Comparison of ENCODE assay signal across 21 cellular contexts in genomic region chr7:158472631-158473030, GRCh38.
"Had no signal": no experiment of that assay in that cellular context is flagged by ENCODE, and none has a peak within 500 bp of the region (broad histone marks: within the 10 kb centered on the region; RNA-seq: fewer than 3 reads in every experiment).

No MANE protein-coding gene starts in this region.

- H3K4me3 ChIP-seq: body of pancreas, colonic mucosa, psoas muscle, stomach, testis, upper lobe of left lung had no signal

- H3K9me3 ChIP-seq: body of pancreas, colonic mucosa, psoas muscle, stomach, testis, upper lobe of left lung had no signal

- H3K36me3 ChIP-seq: colonic mucosa, stomach, upper lobe of left lung had no signal

- DNase-seq: activated CD4-positive, alpha-beta memory T cell treated with anti-CD3 and anti-CD28 coated beads for 36 hours; activated CD4-positive, alpha-beta T cell treated with anti-CD3 and anti-CD28 coated beads for 36 hours; activated naive CD4-positive, alpha-beta T cell treated with Interleukin-2 at 50 U/mL for 16 hours; activated naive CD8-positive, alpha-beta T cell treated with anti-CD3 and anti-CD28 coated beads, Interleukin-2, amount 10 ng/mL, durations not matched to agents 7 days and 5 days; activated T-cell treated with anti-CD3 and anti-CD28 coated beads for 4 hours; body of pancreas; central memory CD4-positive, alpha-beta T cell; colonic mucosa; foreskin keratinocyte; hippocampal formation; left cardiac atrium; psoas muscle; small intestine; stimulated activated CD4-positive, alpha-beta T cell treated with anti-CD3 and anti-CD28 coated beads, Interleukin-4, amount 100 ng/mL, for 1 hour; stomach; testis had no signal

- H3K27ac ChIP-seq: body of pancreas, foreskin keratinocyte, psoas muscle, stomach, testis, upper lobe of left lung had no signal

- FAIRE-seq: islet of Langerhans, small intestine, TTC549 had no signal

- H3K4me1 ChIP-seq: body of pancreas, colonic mucosa, foreskin keratinocyte, psoas muscle, stomach, testis had no signal

- H3K27me3 ChIP-seq: body of pancreas, colonic mucosa, foreskin keratinocyte, testis, upper lobe of left lung had no signal

- ATAC-seq: activated CD4-positive, alpha-beta T cell treated with anti-CD3 and anti-CD28 coated beads for 36 hours; body of pancreas; foreskin keratinocyte; natural killer cell treated with Interleukin-12 subunit alpha and Interleukin-12 subunit beta and Interleukin-15 and Interleukin-18, amount 100 ng/mL, for 72 hours; psoas muscle; stimulated activated effector memory CD8-positive, alpha-beta T cell treated with anti-CD3 and anti-CD28 coated beads, Interleukin-12 subunit alpha, Interleukin-12 subunit beta, amount 100 ng/mL, for 72 hours had no signal
